Comparison of ENCODE assay signal across 8 cellular contexts in genomic region chr2:99040736-99041300, GRCh38.
DNase-seq lines count a peak whose midpoint lies in the region; ATAC-seq and TF ChIP-seq lines count a peak whose summit lies in the region.
"Not testable (repeated sequence)": the region's sequence is repeated elsewhere in the genome, so short reads cannot be mapped to it uniquely, and the experiment has no call there.

No MANE protein-coding gene starts in this region.

- POLR2A ChIA-PET in activated CD8-positive, alpha-beta T cell treated with anti-CD3 and anti-CD28 coated beads, Interleukin-2, amount 10 ng/mL, durations not matched to agents 7 days and 5 days (lab: Charles Lee) = not testable (repeated sequence)

- not testable (repeated sequence) for DNase-seq in GM23338 (ENCODE audit: low spot score); activated CD8-positive, alpha-beta T cell treated with anti-CD3 and anti-CD28 coated beads, Interleukin-2, amount 10 ng/mL, durations not matched to agents 7 days and 5 days; neuronal stem cell (ENCODE audit: low spot score)
- peak; percentile 38 for DNase-seq in MM.1S
- peak; percentile 30 for DNase-seq in mammary epithelial cell
- DNase-seq in fibroblast of pulmonary artery (ENCODE audit: low read depth) = peak; percentile 35

- not testable (repeated sequence) for H3K4me2 ChIP-seq in GM23338; MM.1S (ENCODE audit: low read depth, low read length); OCI-LY3 (ENCODE audit: low read length); mammary epithelial cell (ENCODE audit: insufficient read depth, low read depth, low read length); neuronal stem cell (ENCODE audit: insufficient read depth, low read length, poor library complexity, severe bottlenecking)

- CTCF ChIA-PET in activated CD8-positive, alpha-beta T cell treated with anti-CD3 and anti-CD28 coated beads, Interleukin-2, amount 10 ng/mL, durations not matched to agents 7 days and 5 days (lab: Charles Lee); mammary epithelial cell (lab: Charles Lee; ENCODE audit: low non-redundant PET): not testable (repeated sequence)

- not testable (repeated sequence) for H4K20me1 ChIP-seq in GM23338 (replicated peaks; ENCODE audit: insufficient read depth); MM.1S (ENCODE audit: insufficient read depth, low read length); OCI-LY3 (ENCODE audit: insufficient read depth, low read length); mammary epithelial cell (ENCODE audit: insufficient read depth, low read length)

- H3K79me2 ChIP-seq in GM23338 (replicated peaks; ENCODE audit: insufficient read depth); MM.1S (ENCODE audit: low read length); OCI-LY3 (ENCODE audit: low read length); mammary epithelial cell (ENCODE audit: insufficient read depth, low read length): not testable (repeated sequence)

- WGBS in mammary epithelial cell (ENCODE audit: low coverage, missing lambda C conversion rate) = 61% methylated on average over 2 of the region's 2 CpGs
- whole genome bisulfite sequencing in neuronal stem cell (ENCODE audit: extremely low coverage in 2 of 2, insufficient read length in 2 of 2, insufficient replicate concordance in 1 of 2), 2 donors = no CpG with 5 or more reads among the region's 2 CpGs

- H3K4ac ChIP-seq in neuronal stem cell (ENCODE audit: low read length) = not testable (repeated sequence)

- peak overlapping the region; percentile 83 for H3K27ac Mint-ChIP-seq in GM23338
- peak overlapping the region; percentile 82 for H3K27ac Mint-ChIP-seq in activated CD8-positive, alpha-beta T cell treated with anti-CD3 and anti-CD28 coated beads, Interleukin-2, amount 10 ng/mL, durations not matched to agents 7 days and 5 days

- H3K9me2 ChIP-seq in GM23338 (ENCODE audit: insufficient read depth); MM.1S (replicated peaks; ENCODE audit: insufficient read depth, low read length): not testable (repeated sequence)

- H3K18ac ChIP-seq in neuronal stem cell (ENCODE audit: low read length) = not testable (repeated sequence)

- H3K36me3 ChIP-seq in GM23338 (ENCODE audit: insufficient read depth); MM.1S (replicated peaks; ENCODE audit: insufficient read depth, low read length); OCI-LY3 (replicated peaks; ENCODE audit: low read depth, low read length); mammary epithelial cell (ENCODE audit: insufficient read depth, low read length); neuronal stem cell (replicated peaks in 1 of 2; ENCODE audit: control insufficient read depth in 2 of 2, insufficient read depth in 2 of 2, low read length in 2 of 2): not testable (repeated sequence)

- H3K14ac ChIP-seq in neuronal stem cell (ENCODE audit: low read length) = not testable (repeated sequence)

- not testable (repeated sequence) for H3K9ac ChIP-seq in MM.1S (ENCODE audit: low read length); OCI-LY3 (ENCODE audit: low read length); mammary epithelial cell (ENCODE audit: insufficient read depth, low read length); neuronal stem cell (ENCODE audit: low read depth, low read length, poor library complexity)

- not testable (repeated sequence) for H2BK15ac ChIP-seq in neuronal stem cell (ENCODE audit: low read length)

- peaks cover 14% of the 10 kb centered on the region for H3K4me1 Mint-ChIP-seq in GM23338
- peaks cover 23% of the 10 kb centered on the region for H3K4me1 Mint-ChIP-seq in activated CD8-positive, alpha-beta T cell treated with anti-CD3 and anti-CD28 coated beads, Interleukin-2, amount 10 ng/mL, durations not matched to agents 7 days and 5 days (ENCODE audit: low read depth)

- not testable (repeated sequence) for H3K27me3 ChIP-seq in GM23338 (ENCODE audit: insufficient read depth); MM.1S (replicated peaks; ENCODE audit: insufficient read depth, low read length); OCI-LY3 (ENCODE audit: low read depth, low read length); mammary epithelial cell (ENCODE audit: insufficient read depth, low read length); neuronal stem cell (ENCODE audit: control insufficient read depth in 3 of 3, insufficient read depth in 3 of 3, low read depth in 1 of 3, low read length in 3 of 3)

- in situ Hi-C loops in mammary epithelial cell (cut with MboI; ENCODE audit: low sequenced_read_pairs in 2 of 2) = not testable (repeated sequence)

- H2BK120ac ChIP-seq in neuronal stem cell (ENCODE audit: low read depth, low read length) = not testable (repeated sequence)

- H3K9me3 ChIP-seq in MM.1S (replicated peaks; ENCODE audit: insufficient read depth, low read length); OCI-LY3 (ENCODE audit: insufficient read depth, low read length): not testable (repeated sequence)
- H3K9me3 ChIP-seq in mammary epithelial cell (replicated peaks; ENCODE audit: insufficient read depth, low read length) (peaks cover 15% of the 10 kb centered on the region), neuronal stem cell (replicated peaks in 1 of 2; ENCODE audit: control insufficient read depth in 2 of 2, insufficient read depth in 1 of 2, low read depth in 1 of 2, low read length in 2 of 2) (peaks cover 3 to 38% of the 10 kb centered on the region in 2 donors)

- H3K4me1 ChIP-seq in GM23338 (ENCODE audit: insufficient read depth); OCI-LY3 (ENCODE audit: low read length); mammary epithelial cell (ENCODE audit: insufficient read depth, low read length); neuronal stem cell (ENCODE audit: control insufficient read depth in 2 of 2, insufficient read depth in 1 of 2, low read depth in 1 of 2, low read length in 2 of 2): not testable (repeated sequence)
- peaks cover 16% of the 10 kb centered on the region for H3K4me1 ChIP-seq in MM.1S (ENCODE audit: low read length)

- H3K4me3 ChIP-seq in GM23338; MM.1S (ENCODE audit: low read length); OCI-LY3 (ENCODE audit: low read length); mammary epithelial cell (replicated peaks in 1 of 3; ENCODE audit: insufficient read depth in 1 of 3, low read depth in 2 of 3, low read length in 3 of 3); fibroblast of pulmonary artery (replicated peaks; ENCODE audit: low read depth, low read length); neuronal stem cell (ENCODE audit: low read length in 2 of 2): not testable (repeated sequence)

- H3F3A ChIP-seq in GM23338 (replicated peaks; ENCODE audit: low read depth); MM.1S (ENCODE audit: insufficient read depth, low read length): not testable (repeated sequence)

- not testable (repeated sequence) for ATAC-seq in GM23338; activated CD8-positive, alpha-beta T cell treated with anti-CD3 and anti-CD28 coated beads, Interleukin-2, amount 10 ng/mL, durations not matched to agents 7 days and 5 days

- H3K36me3 Mint-ChIP-seq in GM23338 (ENCODE audit: low read depth) = peaks cover 19% of the 10 kb centered on the region
- peaks cover 46% of the 10 kb centered on the region for H3K36me3 Mint-ChIP-seq in activated CD8-positive, alpha-beta T cell treated with anti-CD3 and anti-CD28 coated beads, Interleukin-2, amount 10 ng/mL, durations not matched to agents 7 days and 5 days (ENCODE audit: low read depth)

- H4K91ac ChIP-seq in neuronal stem cell (ENCODE audit: low read depth, low read length, poor library complexity) = not testable (repeated sequence)

- peaks cover 12% of the 10 kb centered on the region for H3K9me3 Mint-ChIP-seq in GM23338
- peaks cover 15% of the 10 kb centered on the region for H3K9me3 Mint-ChIP-seq in activated CD8-positive, alpha-beta T cell treated with anti-CD3 and anti-CD28 coated beads, Interleukin-2, amount 10 ng/mL, durations not matched to agents 7 days and 5 days (ENCODE audit: insufficient read depth)

- BruUV-seq in mammary epithelial cell (replicated peaks; lab: Mats Ljungman, UMichigan) = not testable (repeated sequence)

- not testable (repeated sequence) for H2AK5ac ChIP-seq in neuronal stem cell (ENCODE audit: low read depth, low read length)

- dilution Hi-C loops in mammary epithelial cell (cut with HindIII; ENCODE audit: low sequenced_read_pairs) = not testable (repeated sequence)

- not testable (repeated sequence) for H3K23ac ChIP-seq in neuronal stem cell (ENCODE audit: low read depth, low read length, poor library complexity)

- H2BK5ac ChIP-seq in neuronal stem cell (ENCODE audit: low read length) = not testable (repeated sequence)

- H3K4me3 Mint-ChIP-seq in GM23338; activated CD8-positive, alpha-beta T cell treated with anti-CD3 and anti-CD28 coated beads, Interleukin-2, amount 10 ng/mL, durations not matched to agents 7 days and 5 days: not testable (repeated sequence)

- H3K27ac ChIP-seq in 22Rv1 = peak overlapping the region; percentile 25
- H3K27ac ChIP-seq in GM23338 (ENCODE audit: low read depth) = peak overlapping the region; percentile 57; the same call in 1 of the 2 replicates
- not testable (repeated sequence) for H3K27ac ChIP-seq in MM.1S (ENCODE audit: low read length); mammary epithelial cell (ENCODE audit: insufficient read depth, low read depth, low read length); neuronal stem cell (replicated peaks; ENCODE audit: low read length)
- peak overlapping the region; percentile 28; the same call in 1 of the 2 replicates for H3K27ac ChIP-seq in OCI-LY3 (ENCODE audit: low read length)

- intact Hi-C loops in mammary epithelial cell (cut with micrococcal nuclease) = not testable (repeated sequence)

- TF ChIP-seq CTCF in 22Rv1 (IDR thresholded peaks at IDR 0.05); GM23338 (conservative IDR thresholded peaks at IDR 0.05; ENCODE audit: low read depth in 2 of 2); MM.1S (IDR thresholded peaks at IDR 0.05; ENCODE audit: low read length); OCI-LY3 (IDR thresholded peaks at IDR 0.05; ENCODE audit: low read depth, low read length); mammary epithelial cell (conservative IDR thresholded peaks at IDR 0.05 in 1 of 2, IDR thresholded peaks at IDR 0.05 in 1 of 2; ENCODE audit: extremely low read depth in 1 of 2, insufficient read depth in 1 of 2, low read depth in 1 of 2, low read length in 2 of 2); fibroblast of pulmonary artery (IDR thresholded peaks at IDR 0.05; ENCODE audit: low read length, missing control alignments): not testable (repeated sequence)

- not testable (repeated sequence) for H4K8ac ChIP-seq in neuronal stem cell (ENCODE audit: low read depth, low read length)

- H2BK12ac ChIP-seq in neuronal stem cell (ENCODE audit: low read length) = not testable (repeated sequence)

- not testable (repeated sequence) for H3K27me3 Mint-ChIP-seq in GM23338 (ENCODE audit: insufficient read depth, low read depth, poor library complexity); activated CD8-positive, alpha-beta T cell treated with anti-CD3 and anti-CD28 coated beads, Interleukin-2, amount 10 ng/mL, durations not matched to agents 7 days and 5 days (ENCODE audit: low read depth)

- not testable (repeated sequence) for H2AFZ ChIP-seq in GM23338; OCI-LY3 (ENCODE audit: low read depth, low read length); mammary epithelial cell (ENCODE audit: low read depth, low read length)
- H2AFZ ChIP-seq in MM.1S (ENCODE audit: low read length) = 0 out of 2 replicates have a peak overlapping the region, but pooled peaks have one; percentile 33
- peak overlapping the region; percentile 12 for H2AFZ ChIP-seq in neuronal stem cell (ENCODE audit: low read length)

- not testable (repeated sequence) for H3K79me1 ChIP-seq in neuronal stem cell (ENCODE audit: low read depth, low read length)
